In the genomic region with DNA sequence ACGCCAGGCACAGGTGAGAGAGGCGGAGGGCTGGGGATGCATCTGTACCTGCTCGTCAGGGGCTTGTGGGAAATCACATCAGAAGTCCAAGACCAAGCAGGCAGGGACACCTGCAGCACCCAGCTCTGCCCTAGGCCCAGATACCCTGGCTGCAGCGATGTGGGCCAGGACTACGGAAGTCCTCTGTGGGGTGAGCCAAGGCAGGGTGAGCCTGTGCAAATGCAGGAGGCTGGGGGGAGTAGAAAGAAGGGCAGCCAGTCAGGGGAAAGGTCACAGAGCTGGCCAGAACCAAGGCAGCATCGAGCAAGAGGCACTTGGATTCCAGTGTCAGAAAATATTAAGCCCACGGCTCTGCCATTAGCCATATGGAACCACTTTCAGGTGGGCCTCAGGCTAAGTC, we compare ENCODE assay signal across 15 cellular contexts.
DNase-seq lines count a peak whose midpoint lies in the region; ATAC-seq and TF ChIP-seq lines count a peak whose summit lies in the region.
"Had no signal": no experiment of that assay in that cellular context is flagged by ENCODE, and none has a peak within 500 bp of the region (broad histone marks: within the 10 kb centered on the region; RNA-seq: fewer than 3 reads in every experiment).

No MANE protein-coding gene starts in this region.

- H3K79me2 ChIP-seq in Karpas-422 (ENCODE audit: low read length) = peaks cover 77% of the 10 kb centered on the region

- peaks cover 78% of the 10 kb centered on the region for H3K4me1 ChIP-seq in Karpas-422 (ENCODE audit: low read length)
- peaks cover 40 to 67% of the 10 kb centered on the region in 2 donors for H3K4me1 ChIP-seq in adrenal gland (replicated peaks in 1 of 2)
- H3K4me1 ChIP-seq in right lobe of liver = peaks cover 3 to 51% (median 25%) of the 10 kb centered on the region in 4 donors
- H3K4me1 ChIP-seq in spleen = peaks cover 47 to 98% (median 83%) of the 10 kb centered on the region in 6 donors
- peaks cover 14% of the 10 kb centered on the region for H3K4me1 ChIP-seq in suprapubic skin
- peaks cover 60% of the 10 kb centered on the region for H3K4me1 ChIP-seq in mucosa of descending colon (ENCODE audit: low read depth)

- TF ChIP-seq POLR2A in adrenal gland (IDR thresholded peaks at IDR 0.05) (no peak), right lobe of liver (IDR thresholded peaks at IDR 0.05) (no peak), spleen (IDR thresholded peaks at IDR 0.05) (no peak), suprapubic skin (IDR thresholded peaks at IDR 0.05) (no peak)

- ATAC-seq in right lobe of liver (peak in 3 of 4 donors; percentile 34 to 52 (median 45)), mucosa of descending colon (no peak)

- H3K4me3 ChIP-seq in Karpas-422 (ENCODE audit: low read length) (peak overlapping the region; percentile 56), adrenal gland (no peak overlapping the region), right lobe of liver (no peak overlapping the region), spleen (no peak overlapping the region), suprapubic skin (no peak overlapping the region), mucosa of descending colon (no peak overlapping the region)
- H3K4me3 ChIP-seq: Peyer's patch had no signal

- H3K36me3 ChIP-seq in Karpas-422 (ENCODE audit: insufficient read depth, low read length) = no peaks in the 10 kb centered on the region
- H3K36me3 ChIP-seq in adrenal gland (replicated peaks in 1 of 2) = no peaks in the 10 kb centered on the region
- no peaks in the 10 kb centered on the region for H3K36me3 ChIP-seq in right lobe of liver
- no peaks in the 10 kb centered on the region for H3K36me3 ChIP-seq in spleen
- no peaks in the 10 kb centered on the region for H3K36me3 ChIP-seq in suprapubic skin
- no peaks in the 10 kb centered on the region for H3K36me3 ChIP-seq in mucosa of descending colon (ENCODE audit: low read depth)
- H3K36me3 ChIP-seq: Peyer's patch had no signal

- no peak for DNase-seq in Karpas-422
- DNase-seq in adrenal gland = no peak
- DNase-seq in right lobe of liver = peak in 1 of 3 donors; percentile 75
- no peak for DNase-seq in spleen
- no peak for DNase-seq in NCI-H524 treated with DMSO at 0.1 percent for 48 hours (lab: John Stamatoyannopoulos, UW)
- DNase-seq in stimulated activated CD4-positive, alpha-beta T cell treated with anti-CD3 and anti-CD28 coated beads, Interleukin-1b, Interleukin-23, amount 100 ng/mL, for 48 hours = no peak
- DNase-seq in suprapubic skin (ENCODE audit: low spot score in 2 of 2) = no peak
- DNase-seq in mucosa of descending colon = no peak
- DNase-seq: activated CD4-positive, alpha-beta T cell treated with anti-CD3 and anti-CD28 coated beads, Interleukin-2, amount 10 ng/mL, durations not matched to agents 24 days and 14 days; activated gamma-delta T cell; Calu3; KG1; NCI-H1092; NCI-H526; Peyer's patch had no signal

- intact Hi-C loops in adrenal gland (cut with DNase I) (no loop called here), right lobe of liver (cut with DNase I) (no loop called here), spleen (cut with DNase I; ENCODE audit: low total_unique reads) (no loop called here), mucosa of descending colon (cut with DNase I, micrococcal nuclease) (no loop called here)

- no peak for TF ChIP-seq EP300 in suprapubic skin (IDR thresholded peaks at IDR 0.05)

- peak overlapping the region; percentile 67 for H3K4me2 ChIP-seq in Karpas-422 (ENCODE audit: low read depth, low read length, poor library complexity, severe bottlenecking)

- H3K9me2 ChIP-seq in Karpas-422 (replicated peaks; ENCODE audit: insufficient read depth, low read length) = no peaks in the 10 kb centered on the region

- H3K27ac ChIP-seq in Karpas-422 (ENCODE audit: low read length) (peak overlapping the region; percentile 97), adrenal gland (peak overlapping the region; percentile 30 to 75 (median 61)), right lobe of liver (peak overlapping the region; percentile 26 to 83 (median 28)), spleen (peak overlapping the region; percentile 10 to 85 (median 74)), suprapubic skin (no peak overlapping the region)

- no peak for TF ChIP-seq CTCF in adrenal gland (IDR thresholded peaks at IDR 0.05)
- TF ChIP-seq CTCF in right lobe of liver (IDR thresholded peaks at IDR 0.05) = no peak
- no peak for TF ChIP-seq CTCF in spleen (IDR thresholded peaks at IDR 0.05 in 8 of 11, conservative IDR thresholded peaks at IDR 0.05 in 3 of 11)
- no peak for TF ChIP-seq CTCF in suprapubic skin (IDR thresholded peaks at IDR 0.05)
- TF ChIP-seq CTCF in mucosa of descending colon (IDR thresholded peaks at IDR 0.05) = no peak

- H3K27me3 ChIP-seq in Karpas-422 (ENCODE audit: low read length) (no peaks in the 10 kb centered on the region), adrenal gland (no peaks in the 10 kb centered on the region), right lobe of liver (no peaks in the 10 kb centered on the region), spleen (replicated peaks in 1 of 7) (no peaks in the 10 kb centered on the region), suprapubic skin (no peaks in the 10 kb centered on the region)
- H3K27me3 ChIP-seq: Peyer's patch had no signal

- H3K9me3 ChIP-seq in Karpas-422 (ENCODE audit: low read length) (no peaks in the 10 kb centered on the region), adrenal gland (replicated peaks in 1 of 3) (no peaks in the 10 kb centered on the region), right lobe of liver (no peaks in the 10 kb centered on the region), spleen (no peaks in the 10 kb centered on the region), suprapubic skin (no peaks in the 10 kb centered on the region), mucosa of descending colon (no peaks in the 10 kb centered on the region)
- H3K9me3 ChIP-seq: Peyer's patch had no signal

- H2AFZ ChIP-seq in Karpas-422 (ENCODE audit: low read length) = no peak overlapping the region

- WGBS in adrenal gland, 4 donors = 69 to 81% (median 77%) methylated on average over 7 of the region's 7 CpGs
- WGBS in right lobe of liver (ENCODE audit: insufficient coverage, low coverage, low lambda C conversion rate, missing lambda C conversion rate) = 32% methylated on average over 6 of the region's 7 CpGs
- 79 to 90% (median 82%) methylated on average over 7 of the region's 7 CpGs for WGBS in spleen, 5 donors
- WGBS in suprapubic skin = 87% methylated on average over 7 of the region's 7 CpGs

- no peaks in the 10 kb centered on the region for H4K20me1 ChIP-seq in Karpas-422 (ENCODE audit: insufficient read depth, low read depth, low read length)

- H3K9ac ChIP-seq in Karpas-422 (ENCODE audit: low read length) = peak overlapping the region; percentile 72
